In genomic region chr10:129277804-129278203, GRCh38 we compare ENCODE assay signal across 1 cellular context.
TF ChIP-seq lines count a peak whose summit lies in the region.

No MANE protein-coding gene starts in this region.

TF ChIP-seq in K562, 482 proteins besides CTCF, POLR2A, EP300 and RAD21 (continued from another document):
- TF ChIP-seq NRF1 (conservative IDR thresholded peaks at IDR 0.05 in 1 of 2, IDR thresholded peaks at IDR 0.05 in 1 of 2): peak; percentile 80 to 84
